Comparison of ENCODE assay signal across 25 cellular contexts in genomic region chr1:237133921-237134320, GRCh38.
"Had no signal": no experiment of that assay in that cellular context is flagged by ENCODE, and none has a peak within 500 bp of the region (broad histone marks: within the 10 kb centered on the region; RNA-seq: fewer than 3 reads in every experiment).

No MANE protein-coding gene starts in this region.

- H3K9me3 ChIP-seq: neutrophil, right lobe of liver, transverse colon had no signal

- H3K36me3 ChIP-seq: esophagus squamous epithelium, neutrophil, right lobe of liver, thoracic aorta, transverse colon, upper lobe of right lung, uterus had no signal

- ATAC-seq: effector memory CD8-positive, alpha-beta T cell; mucosa of descending colon; natural killer cell treated with Interleukin-12 subunit alpha and Interleukin-12 subunit beta and Interleukin-15 and Interleukin-18, amount 100 ng/mL, for 72 hours; right lobe of liver; stimulated activated naive B cell treated with anti-CD40 and anti-IgM and Interleukin-4, amounts not matched to agents 10 μg/mL and 1 μg/mL and 100 μg/mL, for 72 hours; upper lobe of right lung had no signal

- H3K27me3 ChIP-seq: esophagus squamous epithelium, heart right ventricle, neutrophil, right lobe of liver, transverse colon, upper lobe of right lung, uterus had no signal

- H3K27ac ChIP-seq: esophagus squamous epithelium, neutrophil, parathyroid adenoma, right lobe of liver, thoracic aorta, transverse colon, upper lobe of right lung, uterus had no signal

- H3K4me1 ChIP-seq: esophagus squamous epithelium, parathyroid adenoma, right lobe of liver, transverse colon, upper lobe of right lung, uterus had no signal

- DNase-seq: cortex of kidney; effector memory CD8-positive, alpha-beta T cell; erythroblast; esophagus squamous epithelium; foreskin melanocyte; glutamatergic neuron; heart right ventricle; hippocampal formation; islet precursor cell; kidney glomerular epithelial cell; mesenchymal stem cell; mucosa of descending colon; naive B cell; right lobe of liver; small intestine; stimulated activated CD4-positive, alpha-beta T cell treated with anti-CD3 and anti-CD28 coated beads, Interleukin-15, amount 100 ng/mL, for 24 hours; stimulated activated CD4-positive, alpha-beta T cell treated with anti-CD3 and anti-CD28 coated beads, Interleukin-2, amount 100 ng/mL, for 48 hours; stimulated activated naive B cell treated with anti-CD40 and anti-IgM and Interleukin-4, amounts not matched to agents 10 μg/mL and 1 μg/mL and 100 μg/mL, for 72 hours; transverse colon; upper lobe of right lung; uterus had no signal

- H3K4me3 ChIP-seq: esophagus squamous epithelium, heart right ventricle, mucosa of descending colon, right lobe of liver, thoracic aorta, transverse colon, upper lobe of right lung, uterus had no signal
